ENCODE assay signal across 1 cellular context in the genomic region with DNA sequence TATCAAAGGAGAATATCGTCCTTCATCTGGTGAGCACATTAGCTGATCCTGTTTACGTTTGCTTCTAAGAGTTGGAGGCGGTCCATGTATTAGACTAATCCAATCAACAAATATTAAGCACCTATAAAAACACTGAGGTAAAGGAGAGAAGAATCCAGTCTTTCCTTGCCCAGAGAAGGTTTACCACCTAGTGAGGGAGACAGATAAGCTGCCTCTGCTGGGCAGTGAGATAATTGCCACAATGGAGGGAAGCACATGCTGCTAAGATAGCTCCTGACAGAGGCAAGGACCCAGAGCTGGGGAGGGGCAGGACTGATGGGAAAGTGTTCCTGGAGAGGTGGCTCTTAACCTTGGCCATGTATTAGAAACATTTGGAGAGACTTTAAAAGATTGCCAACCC.
TF ChIP-seq lines count a peak whose summit lies in the region.

No MANE protein-coding gene starts in this region.

TF ChIP-seq in SK-N-SH treated with all-trans-retinoic acid at 6 μM for 48 hours, 23 proteins besides CTCF, POLR2A, EP300 and RAD21:
- TF ChIP-seq, protein P1, sequence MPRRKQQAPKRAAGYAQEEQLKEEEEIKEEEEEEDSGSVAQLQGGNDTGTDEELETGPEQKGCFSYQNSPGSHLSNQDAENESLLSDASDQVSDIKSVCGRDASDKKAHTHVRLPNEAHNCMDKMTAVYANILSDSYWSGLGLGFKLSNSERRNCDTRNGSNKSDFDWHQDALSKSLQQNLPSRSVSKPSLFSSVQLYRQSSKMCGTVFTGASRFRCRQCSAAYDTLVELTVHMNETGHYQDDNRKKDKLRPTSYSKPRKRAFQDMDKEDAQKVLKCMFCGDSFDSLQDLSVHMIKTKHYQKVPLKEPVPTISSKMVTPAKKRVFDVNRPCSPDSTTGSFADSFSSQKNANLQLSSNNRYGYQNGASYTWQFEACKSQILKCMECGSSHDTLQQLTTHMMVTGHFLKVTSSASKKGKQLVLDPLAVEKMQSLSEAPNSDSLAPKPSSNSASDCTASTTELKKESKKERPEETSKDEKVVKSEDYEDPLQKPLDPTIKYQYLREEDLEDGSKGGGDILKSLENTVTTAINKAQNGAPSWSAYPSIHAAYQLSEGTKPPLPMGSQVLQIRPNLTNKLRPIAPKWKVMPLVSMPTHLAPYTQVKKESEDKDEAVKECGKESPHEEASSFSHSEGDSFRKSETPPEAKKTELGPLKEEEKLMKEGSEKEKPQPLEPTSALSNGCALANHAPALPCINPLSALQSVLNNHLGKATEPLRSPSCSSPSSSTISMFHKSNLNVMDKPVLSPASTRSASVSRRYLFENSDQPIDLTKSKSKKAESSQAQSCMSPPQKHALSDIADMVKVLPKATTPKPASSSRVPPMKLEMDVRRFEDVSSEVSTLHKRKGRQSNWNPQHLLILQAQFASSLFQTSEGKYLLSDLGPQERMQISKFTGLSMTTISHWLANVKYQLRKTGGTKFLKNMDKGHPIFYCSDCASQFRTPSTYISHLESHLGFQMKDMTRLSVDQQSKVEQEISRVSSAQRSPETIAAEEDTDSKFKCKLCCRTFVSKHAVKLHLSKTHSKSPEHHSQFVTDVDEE (CRISPR knock-in tag; IDR thresholded peaks at IDR 0.05) = no peak
- no peak for TF ChIP-seq BACH2 (CRISPR knock-in tag; IDR thresholded peaks at IDR 0.05; ENCODE audit: borderline replicate concordance)
- TF ChIP-seq CSDC2 (CRISPR knock-in tag; IDR thresholded peaks at IDR 0.05) = no peak
- TF ChIP-seq ISL1 (CRISPR knock-in tag; IDR thresholded peaks at IDR 0.05) = no peak
- TF ChIP-seq SNAI2 (CRISPR knock-in tag; IDR thresholded peaks at IDR 0.05) = no peak
- no peak for TF ChIP-seq TCF4 (CRISPR knock-in tag; IDR thresholded peaks at IDR 0.05; ENCODE audit: borderline replicate concordance)
- TF ChIP-seq OSR1 (CRISPR knock-in tag; IDR thresholded peaks at IDR 0.05) = no peak
- no peak for TF ChIP-seq ZFP3 (CRISPR knock-in tag; IDR thresholded peaks at IDR 0.05)
- TF ChIP-seq TOX (CRISPR knock-in tag; IDR thresholded peaks at IDR 0.05; ENCODE audit: borderline replicate concordance) = no peak
- no peak for TF ChIP-seq ZC3H10 (CRISPR knock-in tag; IDR thresholded peaks at IDR 0.05)
- TF ChIP-seq RARB (CRISPR knock-in tag; IDR thresholded peaks at IDR 0.05) = no peak
- TF ChIP-seq, protein P2, sequence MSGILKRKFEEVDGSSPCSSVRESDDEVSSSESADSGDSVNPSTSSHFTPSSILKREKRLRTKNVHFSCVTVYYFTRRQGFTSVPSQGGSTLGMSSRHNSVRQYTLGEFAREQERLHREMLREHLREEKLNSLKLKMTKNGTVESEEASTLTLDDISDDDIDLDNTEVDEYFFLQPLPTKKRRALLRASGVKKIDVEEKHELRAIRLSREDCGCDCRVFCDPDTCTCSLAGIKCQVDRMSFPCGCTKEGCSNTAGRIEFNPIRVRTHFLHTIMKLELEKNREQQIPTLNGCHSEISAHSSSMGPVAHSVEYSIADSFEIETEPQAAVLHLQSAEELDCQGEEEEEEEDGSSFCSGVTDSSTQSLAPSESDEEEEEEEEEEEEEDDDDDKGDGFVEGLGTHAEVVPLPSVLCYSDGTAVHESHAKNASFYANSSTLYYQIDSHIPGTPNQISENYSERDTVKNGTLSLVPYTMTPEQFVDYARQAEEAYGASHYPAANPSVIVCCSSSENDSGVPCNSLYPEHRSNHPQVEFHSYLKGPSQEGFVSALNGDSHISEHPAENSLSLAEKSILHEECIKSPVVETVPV (CRISPR knock-in tag; IDR thresholded peaks at IDR 0.05) = no peak
- no peak for TF ChIP-seq ESRRG (CRISPR knock-in tag; IDR thresholded peaks at IDR 0.05)
- TF ChIP-seq, protein P3, sequence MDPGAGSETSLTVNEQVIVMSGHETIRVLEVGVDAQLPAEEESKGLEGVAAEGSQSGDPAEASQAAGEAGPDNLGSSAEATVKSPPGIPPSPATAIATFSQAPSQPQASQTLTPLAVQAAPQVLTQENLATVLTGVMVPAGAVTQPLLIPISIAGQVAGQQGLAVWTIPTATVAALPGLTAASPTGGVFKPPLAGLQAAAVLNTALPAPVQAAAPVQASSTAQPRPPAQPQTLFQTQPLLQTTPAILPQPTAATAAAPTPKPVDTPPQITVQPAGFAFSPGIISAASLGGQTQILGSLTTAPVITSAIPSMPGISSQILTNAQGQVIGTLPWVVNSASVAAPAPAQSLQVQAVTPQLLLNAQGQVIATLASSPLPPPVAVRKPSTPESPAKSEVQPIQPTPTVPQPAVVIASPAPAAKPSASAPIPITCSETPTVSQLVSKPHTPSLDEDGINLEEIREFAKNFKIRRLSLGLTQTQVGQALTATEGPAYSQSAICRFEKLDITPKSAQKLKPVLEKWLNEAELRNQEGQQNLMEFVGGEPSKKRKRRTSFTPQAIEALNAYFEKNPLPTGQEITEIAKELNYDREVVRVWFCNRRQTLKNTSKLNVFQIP (CRISPR knock-in tag; IDR thresholded peaks at IDR 0.05; ENCODE audit: borderline replicate concordance, low read depth) = no peak
- no peak for TF ChIP-seq PPARA (CRISPR knock-in tag; IDR thresholded peaks at IDR 0.05; ENCODE audit: borderline replicate concordance)
- TF ChIP-seq ZFP30 (CRISPR knock-in tag; IDR thresholded peaks at IDR 0.05) = no peak
- no peak for TF ChIP-seq ZNF70 (CRISPR knock-in tag; IDR thresholded peaks at IDR 0.05)
